1 cellular context compared by ENCODE assay signal in genomic region chr1:33472349-33472980, GRCh38.
TF ChIP-seq lines count a peak whose summit lies in the region.

ZSCAN20 (plus strand) TSS chr1:33472645; CDS start chr1:33479289, 6,644 bp downstream.

TF ChIP-seq in K562, 482 proteins besides CTCF, POLR2A, EP300 and RAD21 (continued from another document and continues in another):
- TF ChIP-seq THAP12 (CRISPR knock-in tag; IDR thresholded peaks at IDR 0.05) (0 out of 2 replicates have a peak, but pooled peaks have one; percentile 24), FOS (IDR thresholded peaks at IDR 0.05; ENCODE audit: extremely low read depth, insufficient read length) (peak; percentile 94), SREBF2 (CRISPR knock-in tag; IDR thresholded peaks at IDR 0.05) (no peak), RBFOX2 (IDR thresholded peaks at IDR 0.05; ENCODE audit: low read depth, low read length) (peak; percentile 83), MXI1 (IDR thresholded peaks at IDR 0.05; ENCODE audit: low read depth, low read length) (no peak), U2AF2 (optimal IDR thresholded peaks at IDR 0.05; ENCODE audit: low read depth, low read length) (no peak), ZNF449 (CRISPR knock-in tag; IDR thresholded peaks at IDR 0.05) (no peak), MIER1 (IDR thresholded peaks at IDR 0.05; ENCODE audit: low read depth) (peak; percentile 56; the same call in 1 of the 2 replicates), CHD7 (IDR thresholded peaks at IDR 0.05; ENCODE audit: low read depth, low read length) (no peak), C11orf30 (IDR thresholded peaks at IDR 0.05; ENCODE audit: low read depth) (no peak), NEUROD1 (IDR thresholded peaks at IDR 0.05; ENCODE audit: borderline replicate concordance, low read depth, low read length, partially characterized antibody) (peak; percentile 90), EHMT2 (IDR thresholded peaks at IDR 0.05) (peak; percentile 82), ZNF507 (tag; conservative IDR thresholded peaks at IDR 0.05) (no peak), SPI1 (IDR thresholded peaks at IDR 0.05; ENCODE audit: borderline replicate concordance, low read depth, low read length) (peak; percentile 88), KLF1 (tag; IDR thresholded peaks at IDR 0.05) (no peak), ZNF384 (IDR thresholded peaks at IDR 0.05; ENCODE audit: low read depth, low read length) (no peak), AFF4 (CRISPR knock-in tag; IDR thresholded peaks at IDR 0.05) (no peak), ZC3H4 (CRISPR knock-in tag; IDR thresholded peaks at IDR 0.05; ENCODE audit: borderline replicate concordance) (no peak), FOXP1 (CRISPR knock-in tag; IDR thresholded peaks at IDR 0.05) (no peak), TRIM28 (IDR thresholded peaks at IDR 0.05) (no peak), ZBTB34 (CRISPR knock-in tag; IDR thresholded peaks at IDR 0.05) (no peak), CXXC5 (CRISPR knock-in tag; IDR thresholded peaks at IDR 0.05) (peak; percentile 62), ERF (CRISPR knock-in tag; IDR thresholded peaks at IDR 0.05) (no peak), ZNF224 (CRISPR knock-in tag; IDR thresholded peaks at IDR 0.05) (no peak), PHB2 (IDR thresholded peaks at IDR 0.05; ENCODE audit: low read depth) (no peak), TSHZ1 (CRISPR knock-in tag; IDR thresholded peaks at IDR 0.05) (no peak), ZBTB33 (CRISPR knock-in tag; IDR thresholded peaks at IDR 0.05) (no peak)
